10 cellular contexts compared by ENCODE assay signal in genomic region chr5:138603521-138603920, GRCh38. TPM values are rescaled to one million over a fixed set of nuclear protein-coding genes. Genes with fewer than 3 reads are reported as not detected.
DNase-seq lines count a peak whose midpoint lies in the region; ATAC-seq, FAIRE-seq and TF ChIP-seq lines count a peak whose summit lies in the region.
"Had no signal": no experiment of that assay in that cellular context is flagged by ENCODE, and none has a peak within 500 bp of the region (broad histone marks: within the 10 kb centered on the region; RNA-seq: fewer than 3 reads in every experiment).

No MANE protein-coding gene starts in this region.

- H3K36me3 ChIP-seq in bronchial epithelial cell (ENCODE audit: control insufficient read depth, insufficient read depth, low read length) (no peaks in the 10 kb centered on the region), smooth muscle cell (ENCODE audit: low read depth) (no peaks in the 10 kb centered on the region)
- H3K36me3 ChIP-seq: gastrocnemius medialis had no signal

- no peak for FAIRE-seq in bronchial epithelial cell (lab: Jason Lieb, UNC)

- no peak overlapping the region for H3K27ac Mint-ChIP-seq in activated CD4-positive, alpha-beta memory T cell treated with anti-CD3 and anti-CD28 coated beads for 36 hours
- H3K27ac Mint-ChIP-seq in activated CD4-positive, alpha-beta memory T cell treated with anti-CD3 and anti-CD28 coated beads, Interleukin-2, amount 10 ng/mL, durations not matched to agents 7 days and 5 days: no peak overlapping the region

- POLR2A ChIA-PET in activated CD4-positive, alpha-beta memory T cell treated with anti-CD3 and anti-CD28 coated beads for 36 hours (lab: Charles Lee): no interaction called here
- POLR2A ChIA-PET in activated CD4-positive, alpha-beta memory T cell treated with anti-CD3 and anti-CD28 coated beads, Interleukin-2, amount 10 ng/mL, durations not matched to agents 7 days and 5 days (lab: Charles Lee): no interaction called here

- H3K27me3 ChIP-seq in bronchial epithelial cell (ENCODE audit: control insufficient read depth, insufficient read depth, low read length): no peaks in the 10 kb centered on the region
- no peaks in the 10 kb centered on the region for H3K27me3 ChIP-seq in smooth muscle cell (ENCODE audit: low read depth)

- H3K36me3 Mint-ChIP-seq in activated CD4-positive, alpha-beta memory T cell treated with anti-CD3 and anti-CD28 coated beads for 36 hours: no peaks in the 10 kb centered on the region
- no peaks in the 10 kb centered on the region for H3K36me3 Mint-ChIP-seq in activated CD4-positive, alpha-beta memory T cell treated with anti-CD3 and anti-CD28 coated beads, Interleukin-2, amount 10 ng/mL, durations not matched to agents 7 days and 5 days (ENCODE audit: low read depth)
- H3K36me3 Mint-ChIP-seq: naive thymus-derived CD8-positive, alpha-beta T cell had no signal

- H3K9me3 ChIP-seq in smooth muscle cell (replicated peaks; ENCODE audit: low read depth): no peaks in the 10 kb centered on the region
- H3K9me3 ChIP-seq: gastrocnemius medialis had no signal

- H3K9me3 Mint-ChIP-seq in activated CD4-positive, alpha-beta memory T cell treated with anti-CD3 and anti-CD28 coated beads for 36 hours: no peaks in the 10 kb centered on the region
- no peaks in the 10 kb centered on the region for H3K9me3 Mint-ChIP-seq in activated CD4-positive, alpha-beta memory T cell treated with anti-CD3 and anti-CD28 coated beads, Interleukin-2, amount 10 ng/mL, durations not matched to agents 7 days and 5 days
- H3K9me3 Mint-ChIP-seq: naive thymus-derived CD8-positive, alpha-beta T cell had no signal

- H3F3A ChIP-seq in smooth muscle cell (ENCODE audit: low read depth): no peaks in the 10 kb centered on the region

- no peak for TF ChIP-seq CTCF in bronchial epithelial cell (IDR thresholded peaks at IDR 0.05; ENCODE audit: insufficient read depth, low read length, severe bottlenecking)
- no peak for TF ChIP-seq CTCF in smooth muscle cell (IDR thresholded peaks at IDR 0.05; ENCODE audit: borderline replicate concordance, insufficient read depth, poor library complexity, severe bottlenecking)
- TF ChIP-seq CTCF in omental fat pad (IDR thresholded peaks at IDR 0.05): no peak

- no peaks in the 10 kb centered on the region for H3K79me2 ChIP-seq in smooth muscle cell (ENCODE audit: low read depth)

- WGBS in smooth muscle cell (ENCODE audit: low lambda C conversion rate): 15% methylated on average over 2 of the region's 2 CpGs

- peak overlapping the region; percentile 7 for H3K4me2 ChIP-seq in smooth muscle cell

- DNase-seq in activated CD4-positive, alpha-beta memory T cell treated with anti-CD3 and anti-CD28 coated beads for 36 hours: peak; percentile 52
- no peak for DNase-seq in activated CD4-positive, alpha-beta memory T cell treated with anti-CD3 and anti-CD28 coated beads, Interleukin-2, amount 10 ng/mL, durations not matched to agents 7 days and 5 days
- DNase-seq in bronchial epithelial cell (ENCODE audit: low read depth) (peak; percentile 39), smooth muscle cell (lab: John Stamatoyannopoulos, UW; ENCODE audit: unreplicated experiment) (no peak), NCI-H1092 treated with DMSO at 0.1 percent for 48 hours (lab: John Stamatoyannopoulos, UW) (no peak), foreskin melanocyte (no peak), omental fat pad (ENCODE audit: low spot score) (no peak)
- DNase-seq: gastrocnemius medialis; naive thymus-derived CD8-positive, alpha-beta T cell had no signal

- no peak overlapping the region for H3K4me3 Mint-ChIP-seq in activated CD4-positive, alpha-beta memory T cell treated with anti-CD3 and anti-CD28 coated beads for 36 hours
- no peak overlapping the region for H3K4me3 Mint-ChIP-seq in activated CD4-positive, alpha-beta memory T cell treated with anti-CD3 and anti-CD28 coated beads, Interleukin-2, amount 10 ng/mL, durations not matched to agents 7 days and 5 days
- H3K4me3 Mint-ChIP-seq: naive thymus-derived CD8-positive, alpha-beta T cell had no signal

- H3K4me1 ChIP-seq in smooth muscle cell (ENCODE audit: low read depth): peaks cover 12% of the 10 kb centered on the region
- H3K4me1 ChIP-seq: gastrocnemius medialis had no signal

- no peaks in the 10 kb centered on the region for H4K20me1 ChIP-seq in smooth muscle cell (ENCODE audit: low read depth)

- ATAC-seq in HG02798 (IDR thresholded peaks at IDR 0.05; ENCODE audit: poor library complexity, unreplicated experiment) (peak; percentile 45), omental fat pad (ENCODE audit: low FRiP score) (no peak)
- ATAC-seq: gastrocnemius medialis had no signal

- H3K27ac ChIP-seq in smooth muscle cell (ENCODE audit: low read depth): peak overlapping the region; percentile 55
- H3K27ac ChIP-seq: gastrocnemius medialis had no signal

- CTCF ChIA-PET in activated CD4-positive, alpha-beta memory T cell treated with anti-CD3 and anti-CD28 coated beads for 36 hours (lab: Charles Lee): interaction anchor here (1.0 to 1.6 kb wide), 2 partner anchors 24 to 30 kb away, joined by 3 to 6 read pairs; no protein-coding TSS in a partner anchor
- CTCF ChIA-PET in activated CD4-positive, alpha-beta memory T cell treated with anti-CD3 and anti-CD28 coated beads, Interleukin-2, amount 10 ng/mL, durations not matched to agents 7 days and 5 days (lab: Charles Lee): interaction anchor here (1.3 kb wide), 1 partner anchor 24 kb away, joined by 6 read pairs; no protein-coding TSS in a partner anchor

- intact Hi-C loops in activated CD4-positive, alpha-beta memory T cell treated with anti-CD3 and anti-CD28 coated beads for 36 hours (cut with micrococcal nuclease): no loop called here

- no peak overlapping the region for H3K4me3 ChIP-seq in bronchial epithelial cell (ENCODE audit: low read depth, low read length)
- H3K4me3 ChIP-seq in smooth muscle cell: no peak overlapping the region
- H3K4me3 ChIP-seq: gastrocnemius medialis had no signal

- peaks cover 28% of the 10 kb centered on the region for H3K27me3 Mint-ChIP-seq in activated CD4-positive, alpha-beta memory T cell treated with anti-CD3 and anti-CD28 coated beads for 36 hours
- peaks cover 30% of the 10 kb centered on the region for H3K27me3 Mint-ChIP-seq in activated CD4-positive, alpha-beta memory T cell treated with anti-CD3 and anti-CD28 coated beads, Interleukin-2, amount 10 ng/mL, durations not matched to agents 7 days and 5 days

- peak overlapping the region; percentile 52 for H2AFZ ChIP-seq in smooth muscle cell (ENCODE audit: low read depth)

- H3K9ac ChIP-seq in smooth muscle cell (ENCODE audit: low read depth): peak overlapping the region; percentile 25

- H3K4me1 Mint-ChIP-seq in activated CD4-positive, alpha-beta memory T cell treated with anti-CD3 and anti-CD28 coated beads for 36 hours (ENCODE audit: low read depth): peaks cover 22% of the 10 kb centered on the region
- H3K4me1 Mint-ChIP-seq in activated CD4-positive, alpha-beta memory T cell treated with anti-CD3 and anti-CD28 coated beads, Interleukin-2, amount 10 ng/mL, durations not matched to agents 7 days and 5 days: peaks cover 16% of the 10 kb centered on the region

RNA-seq across cellular contexts. Expression of gene HSPA9, which starts 28.3 kb away (rescaled TPM):
- 100 to 1,000 TPM; 358 to 368 TPM for total RNA-seq in activated CD4-positive, alpha-beta memory T cell treated with anti-CD3 and anti-CD28 coated beads for 36 hours
- 100 to 1,000 TPM; 205 to 217 TPM for total RNA-seq in activated CD4-positive, alpha-beta memory T cell treated with anti-CD3 and anti-CD28 coated beads, Interleukin-2, amount 10 ng/mL, durations not matched to agents 7 days and 5 days
- total RNA-seq in bronchial epithelial cell (820 and 1,205 TPM in 2 replicates), smooth muscle cell (263 and 317 TPM in 2 replicates), omental fat pad (100 to 1,000 TPM; 212 to 482 (median 318) TPM)
- polyA plus RNA-seq in smooth muscle cell: 136 and 157 TPM in 2 replicates

Comparison
In these comparisons a context has a peak if more than half of its experiments do, and no peak if none do; other contexts are left out.
1. DNase-seq: peak in activated CD4-positive, alpha-beta memory T cell treated with anti-CD3 and anti-CD28 coated beads for 36 hours (single experiment) and bronchial epithelial cell (single experiment); none in activated CD4-positive, alpha-beta memory T cell treated with anti-CD3 and anti-CD28 coated beads, Interleukin-2, amount 10 ng/mL, durations not matched to agents 7 days and 5 days (single experiment), smooth muscle cell (single experiment), NCI-H1092 treated with DMSO at 0.1 percent for 48 hours (single experiment), foreskin melanocyte (single experiment) and omental fat pad (single experiment).